In the genomic region with DNA sequence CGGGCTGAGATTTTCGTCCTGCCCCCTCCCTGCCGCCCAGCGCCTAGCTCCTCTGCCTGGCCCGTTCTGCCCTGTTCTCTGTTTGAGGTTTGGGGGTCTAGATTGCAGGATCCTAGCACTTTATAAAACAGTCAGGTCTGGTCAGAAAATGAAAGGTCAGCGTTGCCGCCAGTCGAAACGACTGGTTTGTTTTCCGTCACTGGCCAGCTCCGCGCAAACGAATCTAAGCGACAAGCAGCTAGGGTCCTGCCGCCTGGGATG, we compare ENCODE assay signal across 8 cellular contexts. TPM values are rescaled to one million over a fixed set of nuclear protein-coding genes. Genes with fewer than 3 reads are reported as not detected.
DNase-seq lines count a peak whose midpoint lies in the region; TF ChIP-seq lines count a peak whose summit lies in the region.

No MANE protein-coding gene starts in this region.

- DNase-seq in breast epithelium (ENCODE audit: low spot score in 2 of 2) (no peak), MCF 10A (ENCODE audit: unreplicated experiment) (no peak), cardiac fibroblast (ENCODE audit: low read depth in 2 of 2) (peak in 1 of 2 donors; percentile 34), type B pancreatic cell (ENCODE audit: extremely low spot score, unreplicated experiment) (no peak), NCI-H1417 treated with DMSO at 0.1 percent for 48 hours (lab: John Stamatoyannopoulos, UW) (no peak), GM13976 (ENCODE audit: low spot score) (no peak)
- no peak for DNase-seq in stimulated activated CD4-positive, alpha-beta T cell treated with anti-CD3 and anti-CD28 coated beads, Interleukin-2, amount 100 ng/mL, for 48 hours

- no peaks in the 10 kb centered on the region for H3K9me3 Mint-ChIP-seq in MCF 10A (ENCODE audit: unreplicated experiment)
- no peaks in the 10 kb centered on the region for H3K9me3 Mint-ChIP-seq in type B pancreatic cell

- H3K4me1 Mint-ChIP-seq in MCF 10A (ENCODE audit: insufficient read depth, unreplicated experiment), result peaks cover 11% of the 10 kb centered on the region
- peaks cover 20% of the 10 kb centered on the region for H3K4me1 Mint-ChIP-seq in type B pancreatic cell (ENCODE audit: unreplicated experiment)

- intact Hi-C loops in breast epithelium (cut with DNase I; ENCODE audit: low total_unique reads), result no loop called here
- intact Hi-C loops in MCF 10A (cut with micrococcal nuclease), result no loop called here

- CTCF ChIA-PET in MCF 10A (lab: Yijun Ruan, JAX), result no interaction called here

- no peaks in the 10 kb centered on the region for H3K36me3 ChIP-seq in breast epithelium

- POLR2A ChIA-PET in MCF 10A (lab: Yijun Ruan, JAX), result no interaction called here

- TF ChIP-seq CTCF in breast epithelium (IDR thresholded peaks at IDR 0.05), result no peak
- TF ChIP-seq CTCF in MCF 10A (IDR thresholded peaks at IDR 0.05; ENCODE audit: unreplicated experiment), result no peak
- no peak for TF ChIP-seq CTCF in cardiac fibroblast (IDR thresholded peaks at IDR 0.05; ENCODE audit: low read depth, low read length)
- TF ChIP-seq CTCF in type B pancreatic cell (conservative IDR thresholded peaks at IDR 0.05), result no peak
- TF ChIP-seq CTCF in GM13976 (IDR thresholded peaks at IDR 0.05; ENCODE audit: borderline replicate concordance, control extremely low read depth, extremely low read depth, insufficient read depth, missing control alignments), result no peak

- peak overlapping the region; percentile 45 to 69 (median 49) for H3K4me3 ChIP-seq in breast epithelium
- peak overlapping the region; percentile 19 to 34 for H3K4me3 ChIP-seq in cardiac fibroblast (replicated peaks in 1 of 2; ENCODE audit: low read depth in 2 of 2, low read length in 2 of 2)
- peak overlapping the region; percentile 64 for H3K4me3 ChIP-seq in mononuclear cell (ENCODE audit: low read length)

- H3K27me3 Mint-ChIP-seq in MCF 10A (ENCODE audit: insufficient read depth, unreplicated experiment) (peaks cover 22% of the 10 kb centered on the region), type B pancreatic cell (peaks cover 94% of the 10 kb centered on the region)

- TF ChIP-seq POLR2A in breast epithelium (IDR thresholded peaks at IDR 0.05), result no peak

- H3K9me3 ChIP-seq in breast epithelium (no peaks in the 10 kb centered on the region), mononuclear cell (ENCODE audit: low read depth, low read length) (no peaks in the 10 kb centered on the region)

- H3K4me1 ChIP-seq in breast epithelium (peaks cover 16 to 36% of the 10 kb centered on the region in 2 donors), mononuclear cell (ENCODE audit: insufficient read depth, low read length) (peaks cover 59% of the 10 kb centered on the region)

- in situ Hi-C loops in GM13976 (cut with MboI; ENCODE audit: low sequenced_read_pairs, unreplicated experiment), result no loop called here

- H3K4me3 Mint-ChIP-seq in MCF 10A (ENCODE audit: unreplicated experiment) (no peak overlapping the region), type B pancreatic cell (peak overlapping the region; percentile 82)

- BruUV-seq in MCF 10A (replicated peaks; lab: Mats Ljungman, UMichigan), result no TSS peak

- H3K27ac Mint-ChIP-seq in MCF 10A (ENCODE audit: low read depth, unreplicated experiment), result no peak overlapping the region
- H3K27ac Mint-ChIP-seq in type B pancreatic cell, result no peak overlapping the region

- H3K27ac ChIP-seq in breast epithelium, result no peak overlapping the region

- H3K36me3 Mint-ChIP-seq in MCF 10A (ENCODE audit: insufficient read depth, unreplicated experiment) (no peaks in the 10 kb centered on the region), type B pancreatic cell (no peaks in the 10 kb centered on the region)

- H3K27me3 ChIP-seq in breast epithelium, result peaks cover 11 to 79% of the 10 kb centered on the region in 2 donors
- H3K27me3 ChIP-seq in mononuclear cell (ENCODE audit: insufficient read depth, low read length), result no peaks in the 10 kb centered on the region

RNA-seq across cellular contexts. Expression of gene GFI1, which starts 4.4 kb away (rescaled TPM):
- 1 to 10 TPM in 1 of 3 donors, under 1 TPM in 2; 0.80 to 1.5 (median 0.98) TPM for total RNA-seq in breast epithelium
- 0.27 TPM in 1 of 2 replicates, not detected in the other for total RNA-seq in MCF 10A (2022)
- total RNA-seq in mononuclear cell, result 7.1 TPM
- total RNA-seq in type B pancreatic cell (ENCODE audit: low replicate concordance), result 0.10 and 0.17 TPM in 2 replicates
